In the genomic region with DNA sequence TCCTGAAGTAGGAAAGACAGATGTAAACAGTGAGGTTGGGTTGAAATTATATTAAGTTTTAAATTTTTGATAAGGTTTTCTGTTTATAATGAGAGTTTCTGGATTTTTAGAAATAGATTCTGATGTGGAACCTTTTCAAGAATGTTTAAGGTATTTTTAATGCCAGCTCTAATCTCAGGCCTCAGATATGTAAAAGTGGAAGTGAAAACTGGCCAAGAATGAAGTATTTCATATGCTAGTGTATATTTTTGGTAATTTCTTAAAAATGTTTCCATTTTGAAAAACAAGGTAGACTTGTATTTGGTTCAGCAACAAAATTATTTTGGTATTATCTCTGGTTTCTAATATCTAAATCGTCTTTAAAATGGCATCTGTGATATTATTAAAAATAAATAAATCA, we compare ENCODE assay signal across 17 cellular contexts.
"Had no signal": no experiment of that assay in that cellular context is flagged by ENCODE, and none has a peak within 500 bp of the region (broad histone marks: within the 10 kb centered on the region; RNA-seq: fewer than 3 reads in every experiment).

No MANE protein-coding gene starts in this region.

- H3K4me1 ChIP-seq: body of pancreas had no signal

- ATAC-seq: activated CD8-positive, alpha-beta T cell treated with anti-CD3 and anti-CD28 coated beads, Interleukin-2, amount 10 ng/mL, durations not matched to agents 7 days and 5 days; body of pancreas; natural killer cell treated with Interleukin-12 subunit alpha and Interleukin-12 subunit beta and Interleukin-15 and Interleukin-18, amount 100 ng/mL, for 72 hours; right cardiac atrium had no signal

- H3K4me3 Mint-ChIP-seq: activated CD8-positive, alpha-beta T cell treated with anti-CD3 and anti-CD28 coated beads, Interleukin-2, amount 10 ng/mL, durations not matched to agents 7 days and 5 days; central memory CD8-positive, alpha-beta T cell; immature natural killer cell; natural killer cell treated with Interleukin-12 subunit alpha and Interleukin-12 subunit beta and Interleukin-15 and Interleukin-18, amount 100 ng/mL, for 72 hours had no signal

- H3K9me3 ChIP-seq: body of pancreas, upper lobe of left lung had no signal

- DNase-seq: activated CD4-positive, alpha-beta T cell treated with anti-CD3 and anti-CD28 coated beads for 48 hours; activated CD8-positive, alpha-beta memory T cell treated with anti-CD3 and anti-CD28 coated beads, Interleukin-2, amount 50 U/mL, for 48 hours; activated CD8-positive, alpha-beta T cell treated with anti-CD3 and anti-CD28 coated beads, Interleukin-2, amount 10 ng/mL, durations not matched to agents 7 days and 5 days; activated naive CD4-positive, alpha-beta T cell treated with Interleukin-2 at 50 U/mL for 16 hours; body of pancreas; dermis blood vessel endothelial cell; immature natural killer cell; occipital lobe; right cardiac atrium; small intestine; stimulated activated naive CD4-positive, alpha-beta T cell; T-helper 9 cell; upper lobe of left lung had no signal

- H3K27me3 Mint-ChIP-seq: central memory CD8-positive, alpha-beta T cell; natural killer cell treated with Interleukin-12 subunit alpha and Interleukin-12 subunit beta and Interleukin-15 and Interleukin-18, amount 100 ng/mL, for 72 hours; progenitor cell of endocrine pancreas had no signal

- H3K27ac Mint-ChIP-seq: activated CD8-positive, alpha-beta T cell treated with anti-CD3 and anti-CD28 coated beads, Interleukin-2, amount 10 ng/mL, durations not matched to agents 7 days and 5 days; natural killer cell treated with Interleukin-12 subunit alpha and Interleukin-12 subunit beta and Interleukin-15 and Interleukin-18, amount 100 ng/mL, for 72 hours; progenitor cell of endocrine pancreas had no signal

- H3K27me3 ChIP-seq: body of pancreas, upper lobe of left lung had no signal

- H3K4me3 ChIP-seq: body of pancreas, upper lobe of left lung had no signal

- H3K27ac ChIP-seq: body of pancreas, VCaP had no signal

- H3K9me3 Mint-ChIP-seq: central memory CD8-positive, alpha-beta T cell; immature natural killer cell; natural killer cell treated with Interleukin-12 subunit alpha and Interleukin-12 subunit beta and Interleukin-15 and Interleukin-18, amount 100 ng/mL, for 72 hours had no signal
